Comparison of ENCODE assay signal across 9 cellular contexts in the genomic region with DNA sequence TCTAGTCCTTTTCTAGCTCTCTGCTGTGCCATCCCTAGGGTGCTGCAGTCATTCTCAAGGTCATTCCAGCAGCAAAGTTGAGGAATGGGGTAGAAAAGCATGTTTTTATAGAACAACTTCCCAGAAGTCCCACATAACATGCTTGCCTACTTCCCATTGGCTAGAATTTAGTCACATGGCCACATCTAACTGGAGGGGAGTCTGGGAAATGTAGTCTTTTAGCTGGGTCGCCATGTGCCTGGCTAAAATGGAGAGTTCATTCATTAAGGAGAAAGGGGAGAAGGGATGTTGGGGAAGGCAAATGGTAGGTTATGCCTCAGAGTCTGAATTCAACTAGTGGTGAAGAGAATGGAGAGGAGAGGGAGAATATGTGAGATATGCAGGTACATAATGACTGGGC.
DNase-seq lines count a peak whose midpoint lies in the region; ATAC-seq and FAIRE-seq lines count a peak whose summit lies in the region.
"Had no signal": no experiment of that assay in that cellular context is flagged by ENCODE, and none has a peak within 500 bp of the region (broad histone marks: within the 10 kb centered on the region; RNA-seq: fewer than 3 reads in every experiment).

No MANE protein-coding gene starts in this region.

- ATAC-seq in GM18502 (IDR thresholded peaks at IDR 0.05; ENCODE audit: poor library complexity, unreplicated experiment) = peak; percentile 65
- peak; percentile 66 for ATAC-seq in HG02870 (IDR thresholded peaks at IDR 0.05; ENCODE audit: unreplicated experiment)
- no peak for ATAC-seq in HG03354 (IDR thresholded peaks at IDR 0.05; ENCODE audit: poor library complexity, severe bottlenecking, unreplicated experiment)
- ATAC-seq in HG03280 (IDR thresholded peaks at IDR 0.05; ENCODE audit: unreplicated experiment) = no peak

- FAIRE-seq in RCC 7860 (lab: Jason Lieb, UNC) = no peak

- DNase-seq in RPMI7951 (ENCODE audit: low read depth) (peak; percentile 63), kidney tubule cell (ENCODE audit: low spot score) (peak; percentile 10), OCI-M2 (lab: John Stamatoyannopoulos, UW; ENCODE audit: unreplicated experiment) (no peak), RCC 7860 (ENCODE audit: low spot score) (no peak)
- DNase-seq: naive B cell had no signal

Comparison
In these comparisons a context has a peak if more than half of its experiments do, and no peak if none do; other contexts are left out.
1. ATAC-seq: peak in GM18502 (single experiment) and HG02870 (single experiment); none in HG03354 (single experiment) and HG03280 (single experiment).
2. DNase-seq: peak in RPMI7951 (single experiment) and kidney tubule cell (single experiment); none in OCI-M2 (single experiment) and RCC 7860 (single experiment).